Comparison of ENCODE assay signal across 1 cellular context in the genomic region with DNA sequence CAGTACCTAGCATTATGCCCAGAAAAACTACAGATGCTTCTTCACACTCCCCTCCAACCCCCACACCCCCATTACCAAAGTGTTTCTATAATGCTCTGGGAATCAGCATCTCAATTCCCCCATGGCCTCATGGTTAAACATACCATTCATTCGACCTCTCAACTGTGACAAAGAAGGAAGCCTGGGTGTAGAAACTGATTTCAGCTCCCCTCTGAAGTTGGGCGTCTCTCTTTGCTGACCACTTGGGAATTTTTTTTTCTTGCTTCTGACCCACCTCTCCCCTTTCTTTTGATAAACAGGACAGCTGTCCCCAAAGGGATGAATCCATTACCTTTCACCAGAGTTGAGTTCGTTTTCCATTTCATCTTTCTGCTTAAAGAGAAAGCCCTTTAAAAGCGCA.
TF ChIP-seq lines count a peak whose summit lies in the region.

No MANE protein-coding gene starts in this region.

TF ChIP-seq in HepG2, 621 proteins besides CTCF, POLR2A, EP300 and RAD21:
- TF ChIP-seq, protein P1, sequence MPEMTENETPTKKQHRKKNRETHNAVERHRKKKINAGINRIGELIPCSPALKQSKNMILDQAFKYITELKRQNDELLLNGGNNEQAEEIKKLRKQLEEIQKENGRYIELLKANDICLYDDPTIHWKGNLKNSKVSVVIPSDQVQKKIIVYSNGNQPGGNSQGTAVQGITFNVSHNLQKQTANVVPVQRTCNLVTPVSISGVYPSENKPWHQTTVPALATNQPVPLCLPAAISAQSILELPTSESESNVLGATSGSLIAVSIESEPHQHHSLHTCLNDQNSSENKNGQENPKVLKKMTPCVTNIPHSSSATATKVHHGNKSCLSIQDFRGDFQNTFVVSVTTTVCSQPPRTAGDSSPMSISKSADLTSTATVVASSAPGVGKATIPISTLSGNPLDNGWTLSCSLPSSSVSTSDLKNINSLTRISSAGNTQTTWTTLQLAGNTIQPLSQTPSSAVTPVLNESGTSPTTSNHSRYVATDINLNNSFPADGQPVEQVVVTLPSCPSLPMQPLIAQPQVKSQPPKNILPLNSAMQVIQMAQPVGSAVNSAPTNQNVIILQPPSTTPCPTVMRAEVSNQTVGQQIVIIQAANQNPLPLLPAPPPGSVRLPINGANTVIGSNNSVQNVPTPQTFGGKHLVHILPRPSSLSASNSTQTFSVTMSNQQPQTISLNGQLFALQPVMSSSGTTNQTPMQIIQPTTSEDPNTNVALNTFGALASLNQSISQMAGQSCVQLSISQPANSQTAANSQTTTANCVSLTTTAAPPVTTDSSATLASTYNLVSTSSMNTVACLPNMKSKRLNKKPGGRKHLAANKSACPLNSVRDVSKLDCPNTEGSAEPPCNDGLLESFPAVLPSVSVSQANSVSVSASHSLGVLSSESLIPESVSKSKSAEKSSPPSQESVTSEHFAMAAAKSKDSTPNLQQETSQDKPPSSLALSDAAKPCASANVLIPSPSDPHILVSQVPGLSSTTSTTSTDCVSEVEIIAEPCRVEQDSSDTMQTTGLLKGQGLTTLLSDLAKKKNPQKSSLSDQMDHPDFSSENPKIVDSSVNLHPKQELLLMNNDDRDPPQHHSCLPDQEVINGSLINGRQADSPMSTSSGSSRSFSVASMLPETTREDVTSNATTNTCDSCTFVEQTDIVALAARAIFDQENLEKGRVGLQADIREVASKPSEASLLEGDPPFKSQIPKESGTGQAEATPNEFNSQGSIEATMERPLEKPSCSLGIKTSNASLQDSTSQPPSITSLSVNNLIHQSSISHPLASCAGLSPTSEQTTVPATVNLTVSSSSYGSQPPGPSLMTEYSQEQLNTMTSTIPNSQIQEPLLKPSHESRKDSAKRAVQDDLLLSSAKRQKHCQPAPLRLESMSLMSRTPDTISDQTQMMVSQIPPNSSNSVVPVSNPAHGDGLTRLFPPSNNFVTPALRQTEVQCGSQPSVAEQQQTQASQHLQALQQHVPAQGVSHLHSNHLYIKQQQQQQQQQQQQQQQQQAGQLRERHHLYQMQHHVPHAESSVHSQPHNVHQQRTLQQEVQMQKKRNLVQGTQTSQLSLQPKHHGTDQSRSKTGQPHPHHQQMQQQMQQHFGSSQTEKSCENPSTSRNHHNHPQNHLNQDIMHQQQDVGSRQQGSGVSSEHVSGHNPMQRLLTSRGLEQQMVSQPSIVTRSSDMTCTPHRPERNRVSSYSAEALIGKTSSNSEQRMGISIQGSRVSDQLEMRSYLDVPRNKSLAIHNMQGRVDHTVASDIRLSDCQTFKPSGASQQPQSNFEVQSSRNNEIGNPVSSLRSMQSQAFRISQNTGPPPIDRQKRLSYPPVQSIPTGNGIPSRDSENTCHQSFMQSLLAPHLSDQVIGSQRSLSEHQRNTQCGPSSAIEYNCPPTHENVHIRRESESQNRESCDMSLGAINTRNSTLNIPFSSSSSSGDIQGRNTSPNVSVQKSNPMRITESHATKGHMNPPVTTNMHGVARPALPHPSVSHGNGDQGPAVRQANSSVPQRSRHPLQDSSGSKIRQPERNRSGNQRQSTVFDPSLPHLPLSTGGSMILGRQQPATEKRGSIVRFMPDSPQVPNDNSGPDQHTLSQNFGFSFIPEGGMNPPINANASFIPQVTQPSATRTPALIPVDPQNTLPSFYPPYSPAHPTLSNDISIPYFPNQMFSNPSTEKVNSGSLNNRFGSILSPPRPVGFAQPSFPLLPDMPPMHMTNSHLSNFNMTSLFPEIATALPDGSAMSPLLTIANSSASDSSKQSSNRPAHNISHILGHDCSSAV (CRISPR knock-in tag; IDR thresholded peaks at IDR 0.05; ENCODE audit: borderline replicate concordance) = no peak
- TF ChIP-seq, protein P2, sequence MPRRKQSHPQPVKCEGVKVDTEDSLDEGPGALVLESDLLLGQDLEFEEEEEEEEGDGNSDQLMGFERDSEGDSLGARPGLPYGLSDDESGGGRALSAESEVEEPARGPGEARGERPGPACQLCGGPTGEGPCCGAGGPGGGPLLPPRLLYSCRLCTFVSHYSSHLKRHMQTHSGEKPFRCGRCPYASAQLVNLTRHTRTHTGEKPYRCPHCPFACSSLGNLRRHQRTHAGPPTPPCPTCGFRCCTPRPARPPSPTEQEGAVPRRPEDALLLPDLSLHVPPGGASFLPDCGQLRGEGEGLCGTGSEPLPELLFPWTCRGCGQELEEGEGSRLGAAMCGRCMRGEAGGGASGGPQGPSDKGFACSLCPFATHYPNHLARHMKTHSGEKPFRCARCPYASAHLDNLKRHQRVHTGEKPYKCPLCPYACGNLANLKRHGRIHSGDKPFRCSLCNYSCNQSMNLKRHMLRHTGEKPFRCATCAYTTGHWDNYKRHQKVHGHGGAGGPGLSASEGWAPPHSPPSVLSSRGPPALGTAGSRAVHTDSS (CRISPR knock-in tag; conservative IDR thresholded peaks at IDR 0.05) = no peak
- TF ChIP-seq JUND (CRISPR knock-in tag; IDR thresholded peaks at IDR 0.05) (no peak), ZSCAN29 (CRISPR knock-in tag; conservative IDR thresholded peaks at IDR 0.05) (no peak), NR3C1 (CRISPR knock-in tag; IDR thresholded peaks at IDR 0.05) (no peak), MEF2D (CRISPR knock-in tag; IDR thresholded peaks at IDR 0.05) (no peak), SOX13 (IDR thresholded peaks at IDR 0.05) (no peak), SOX13 (CRISPR knock-in tag; conservative IDR thresholded peaks at IDR 0.05 in 1 of 2, IDR thresholded peaks at IDR 0.05 in 1 of 2) (no peak), ZBTB42 (CRISPR knock-in tag; IDR thresholded peaks at IDR 0.05) (no peak), ZNF709 (CRISPR knock-in tag; IDR thresholded peaks at IDR 0.05) (no peak), ATF7 (IDR thresholded peaks at IDR 0.05) (no peak), ATF7 (CRISPR knock-in tag; IDR thresholded peaks at IDR 0.05) (no peak), ZNF891 (CRISPR knock-in tag; IDR thresholded peaks at IDR 0.05) (no peak), ZNF230 (CRISPR knock-in tag; IDR thresholded peaks at IDR 0.05) (no peak), POLR2G (IDR thresholded peaks at IDR 0.05; ENCODE audit: low read depth, low read length) (no peak), ZZZ3 (CRISPR knock-in tag; IDR thresholded peaks at IDR 0.05; ENCODE audit: borderline replicate concordance) (no peak)
- TF ChIP-seq, protein P3, sequence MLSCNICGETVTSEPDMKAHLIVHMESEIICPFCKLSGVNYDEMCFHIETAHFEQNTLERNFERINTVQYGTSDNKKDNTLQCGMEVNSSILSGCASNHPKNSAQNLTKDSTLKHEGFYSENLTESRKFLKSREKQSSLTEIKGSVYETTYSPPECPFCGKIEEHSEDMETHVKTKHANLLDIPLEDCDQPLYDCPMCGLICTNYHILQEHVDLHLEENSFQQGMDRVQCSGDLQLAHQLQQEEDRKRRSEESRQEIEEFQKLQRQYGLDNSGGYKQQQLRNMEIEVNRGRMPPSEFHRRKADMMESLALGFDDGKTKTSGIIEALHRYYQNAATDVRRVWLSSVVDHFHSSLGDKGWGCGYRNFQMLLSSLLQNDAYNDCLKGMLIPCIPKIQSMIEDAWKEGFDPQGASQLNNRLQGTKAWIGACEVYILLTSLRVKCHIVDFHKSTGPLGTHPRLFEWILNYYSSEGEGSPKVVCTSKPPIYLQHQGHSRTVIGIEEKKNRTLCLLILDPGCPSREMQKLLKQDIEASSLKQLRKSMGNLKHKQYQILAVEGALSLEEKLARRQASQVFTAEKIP (CRISPR knock-in tag; IDR thresholded peaks at IDR 0.05; ENCODE audit: borderline replicate concordance) = no peak
- TF ChIP-seq, protein P4, sequence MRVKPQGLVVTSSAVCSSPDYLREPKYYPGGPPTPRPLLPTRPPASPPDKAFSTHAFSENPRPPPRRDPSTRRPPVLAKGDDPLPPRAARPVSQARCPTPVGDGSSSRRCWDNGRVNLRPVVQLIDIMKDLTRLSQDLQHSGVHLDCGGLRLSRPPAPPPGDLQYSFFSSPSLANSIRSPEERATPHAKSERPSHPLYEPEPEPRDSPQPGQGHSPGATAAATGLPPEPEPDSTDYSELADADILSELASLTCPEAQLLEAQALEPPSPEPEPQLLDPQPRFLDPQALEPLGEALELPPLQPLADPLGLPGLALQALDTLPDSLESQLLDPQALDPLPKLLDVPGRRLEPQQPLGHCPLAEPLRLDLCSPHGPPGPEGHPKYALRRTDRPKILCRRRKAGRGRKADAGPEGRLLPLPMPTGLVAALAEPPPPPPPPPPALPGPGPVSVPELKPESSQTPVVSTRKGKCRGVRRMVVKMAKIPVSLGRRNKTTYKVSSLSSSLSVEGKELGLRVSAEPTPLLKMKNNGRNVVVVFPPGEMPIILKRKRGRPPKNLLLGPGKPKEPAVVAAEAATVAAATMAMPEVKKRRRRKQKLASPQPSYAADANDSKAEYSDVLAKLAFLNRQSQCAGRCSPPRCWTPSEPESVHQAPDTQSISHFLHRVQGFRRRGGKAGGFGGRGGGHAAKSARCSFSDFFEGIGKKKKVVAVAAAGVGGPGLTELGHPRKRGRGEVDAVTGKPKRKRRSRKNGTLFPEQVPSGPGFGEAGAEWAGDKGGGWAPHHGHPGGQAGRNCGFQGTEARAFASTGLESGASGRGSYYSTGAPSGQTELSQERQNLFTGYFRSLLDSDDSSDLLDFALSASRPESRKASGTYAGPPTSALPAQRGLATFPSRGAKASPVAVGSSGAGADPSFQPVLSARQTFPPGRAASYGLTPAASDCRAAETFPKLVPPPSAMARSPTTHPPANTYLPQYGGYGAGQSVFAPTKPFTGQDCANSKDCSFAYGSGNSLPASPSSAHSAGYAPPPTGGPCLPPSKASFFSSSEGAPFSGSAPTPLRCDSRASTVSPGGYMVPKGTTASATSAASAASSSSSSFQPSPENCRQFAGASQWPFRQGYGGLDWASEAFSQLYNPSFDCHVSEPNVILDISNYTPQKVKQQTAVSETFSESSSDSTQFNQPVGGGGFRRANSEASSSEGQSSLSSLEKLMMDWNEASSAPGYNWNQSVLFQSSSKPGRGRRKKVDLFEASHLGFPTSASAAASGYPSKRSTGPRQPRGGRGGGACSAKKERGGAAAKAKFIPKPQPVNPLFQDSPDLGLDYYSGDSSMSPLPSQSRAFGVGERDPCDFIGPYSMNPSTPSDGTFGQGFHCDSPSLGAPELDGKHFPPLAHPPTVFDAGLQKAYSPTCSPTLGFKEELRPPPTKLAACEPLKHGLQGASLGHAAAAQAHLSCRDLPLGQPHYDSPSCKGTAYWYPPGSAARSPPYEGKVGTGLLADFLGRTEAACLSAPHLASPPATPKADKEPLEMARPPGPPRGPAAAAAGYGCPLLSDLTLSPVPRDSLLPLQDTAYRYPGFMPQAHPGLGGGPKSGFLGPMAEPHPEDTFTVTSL (CRISPR knock-in tag; IDR thresholded peaks at IDR 0.05; ENCODE audit: borderline replicate concordance) = no peak
- TF ChIP-seq, protein P5, sequence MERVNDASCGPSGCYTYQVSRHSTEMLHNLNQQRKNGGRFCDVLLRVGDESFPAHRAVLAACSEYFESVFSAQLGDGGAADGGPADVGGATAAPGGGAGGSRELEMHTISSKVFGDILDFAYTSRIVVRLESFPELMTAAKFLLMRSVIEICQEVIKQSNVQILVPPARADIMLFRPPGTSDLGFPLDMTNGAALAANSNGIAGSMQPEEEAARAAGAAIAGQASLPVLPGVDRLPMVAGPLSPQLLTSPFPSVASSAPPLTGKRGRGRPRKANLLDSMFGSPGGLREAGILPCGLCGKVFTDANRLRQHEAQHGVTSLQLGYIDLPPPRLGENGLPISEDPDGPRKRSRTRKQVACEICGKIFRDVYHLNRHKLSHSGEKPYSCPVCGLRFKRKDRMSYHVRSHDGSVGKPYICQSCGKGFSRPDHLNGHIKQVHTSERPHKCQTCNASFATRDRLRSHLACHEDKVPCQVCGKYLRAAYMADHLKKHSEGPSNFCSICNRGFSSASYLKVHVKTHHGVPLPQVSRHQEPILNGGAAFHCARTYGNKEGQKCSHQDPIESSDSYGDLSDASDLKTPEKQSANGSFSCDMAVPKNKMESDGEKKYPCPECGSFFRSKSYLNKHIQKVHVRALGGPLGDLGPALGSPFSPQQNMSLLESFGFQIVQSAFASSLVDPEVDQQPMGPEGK (CRISPR knock-in tag; IDR thresholded peaks at IDR 0.05) = no peak
- TF ChIP-seq, protein P6, sequence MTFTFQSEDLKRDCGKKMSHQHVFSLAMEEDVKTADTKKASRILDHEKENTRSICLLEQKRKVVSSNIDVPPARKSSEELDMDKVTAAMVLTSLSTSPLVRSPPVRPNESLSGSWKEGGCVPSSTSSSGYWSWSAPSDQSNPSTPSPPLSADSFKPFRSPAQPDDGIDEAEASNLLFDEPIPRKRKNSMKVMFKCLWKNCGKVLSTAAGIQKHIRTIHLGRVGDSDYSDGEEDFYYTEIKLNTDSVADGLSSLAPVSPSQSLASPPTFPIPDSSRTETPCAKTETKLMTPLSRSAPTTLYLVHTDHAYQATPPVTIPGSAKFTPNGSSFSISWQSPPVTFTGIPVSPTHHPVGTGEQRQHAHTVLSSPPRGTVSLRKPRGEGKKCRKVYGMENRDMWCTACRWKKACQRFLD (CRISPR knock-in tag; IDR thresholded peaks at IDR 0.05; ENCODE audit: borderline replicate concordance) = no peak
